In the genomic region with DNA sequence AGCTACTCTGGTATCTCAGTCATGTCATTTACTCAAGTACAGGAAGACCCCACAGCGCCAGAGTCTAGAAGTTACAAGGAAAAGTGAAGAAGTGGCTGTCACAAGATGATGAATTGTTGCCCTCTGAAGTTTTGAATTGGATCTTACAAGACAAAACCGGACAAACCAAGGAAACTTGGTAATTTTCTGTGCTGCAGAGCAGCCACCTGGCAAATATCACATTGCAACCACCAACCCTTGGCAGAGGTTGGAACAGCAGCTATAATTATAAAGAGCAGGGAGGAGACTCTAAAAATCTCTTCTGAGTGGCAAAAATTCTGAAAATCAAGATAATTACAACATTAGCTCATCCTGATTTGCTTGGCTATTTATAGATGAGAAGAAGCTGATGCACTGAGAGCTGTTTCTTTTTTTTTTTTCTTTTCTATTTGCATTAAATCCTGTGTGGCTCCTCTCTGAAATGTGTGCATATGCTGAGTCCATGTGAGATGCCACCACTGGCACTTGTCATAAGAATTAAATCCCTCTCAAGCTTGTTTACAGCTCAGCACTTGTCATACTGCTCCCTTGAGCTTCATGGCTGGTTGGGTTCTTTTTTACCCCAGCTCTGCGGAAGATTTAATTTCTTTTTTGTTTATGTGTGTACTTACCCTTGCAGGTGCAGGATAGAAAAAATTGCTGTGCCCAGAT, we compare ENCODE assay signal across 1 cellular context.
TF ChIP-seq lines count a peak whose summit lies in the region.

No MANE protein-coding gene starts in this region.

TF ChIP-seq in GM23338, 12 proteins besides CTCF, POLR2A, EP300 and RAD21 (continued from another document):
- TF ChIP-seq ZNF462 (CRISPR knock-in tag; IDR thresholded peaks at IDR 0.05) = no peak
- no peak for TF ChIP-seq JUNB (IDR thresholded peaks at IDR 0.05; ENCODE audit: unreplicated experiment)
- TF ChIP-seq EZH2phosphoT487 (IDR thresholded peaks at IDR 0.05; ENCODE audit: unreplicated experiment) = no peak
